In genomic region chr7:140398821-140399220, GRCh38 we compare ENCODE assay signal across 9 cellular contexts. TPM values are rescaled to one million over a fixed set of nuclear protein-coding genes. Genes with fewer than 3 reads are reported as not detected.
DNase-seq lines count a peak whose midpoint lies in the region; ATAC-seq and TF ChIP-seq lines count a peak whose summit lies in the region.
"Had no signal": no experiment of that assay in that cellular context is flagged by ENCODE, and none has a peak within 500 bp of the region (broad histone marks: within the 10 kb centered on the region; RNA-seq: fewer than 3 reads in every experiment).

No MANE protein-coding gene starts in this region.

- no peak overlapping the region for H3K27ac ChIP-seq in cardiac muscle cell
- no peak overlapping the region for H3K27ac ChIP-seq in mesodermal cell (ENCODE audit: low read depth, low read length, severe bottlenecking)
- H3K27ac ChIP-seq in testis, result no peak overlapping the region

- no peaks in the 10 kb centered on the region for H3K9me3 ChIP-seq in cardiac muscle cell (ENCODE audit: low read depth)
- H3K9me3 ChIP-seq in mesodermal cell (ENCODE audit: control insufficient read depth, low read length), result no peaks in the 10 kb centered on the region
- H3K9me3 ChIP-seq in testis, result no peaks in the 10 kb centered on the region

- H3K4me1 ChIP-seq in cardiac muscle cell (ENCODE audit: low read depth), result no peaks in the 10 kb centered on the region
- no peaks in the 10 kb centered on the region for H3K4me1 ChIP-seq in mesodermal cell (ENCODE audit: control insufficient read depth, insufficient read depth, low read length, poor library complexity, severe bottlenecking)
- H3K4me1 ChIP-seq in testis, result peaks cover 10% of the 10 kb centered on the region

- peak overlapping the region; percentile 68 for H3K27ac Mint-ChIP-seq in activated T-helper 1 cell treated with anti-CD3 and anti-CD28 coated beads, Interleukin-12 subunit alpha, Interleukin-12 subunit beta, Interleukin-2, Interleukin-4 antibody, amounts not matched to agents 30 ng/mL and 10 ng/mL and 1 ng/mL, durations not matched to agents 14 hours and 24 hours and 36 hours

- no peaks in the 10 kb centered on the region for H3K36me3 ChIP-seq in cardiac muscle cell
- peaks cover 4% of the 10 kb centered on the region for H3K36me3 ChIP-seq in mesodermal cell (ENCODE audit: control insufficient read depth, insufficient read depth, low read length)
- H3K36me3 ChIP-seq in testis (ENCODE audit: low read depth, missing control alignments), result no peaks in the 10 kb centered on the region

- no peaks in the 10 kb centered on the region for H3K9me3 Mint-ChIP-seq in activated T-helper 1 cell treated with anti-CD3 and anti-CD28 coated beads, Interleukin-12 subunit alpha, Interleukin-12 subunit beta, Interleukin-2, Interleukin-4 antibody, amounts not matched to agents 30 ng/mL and 10 ng/mL and 1 ng/mL, durations not matched to agents 14 hours and 24 hours and 36 hours

- WGBS in mesodermal cell (ENCODE audit: insufficient coverage in 2 of 2), 2 experiments, result 81 to 82% methylated on average over 8 to 9 of the region's 10 CpGs
- WGBS in testis, 2 donors, result 45 to 56% methylated on average over 9 to 10 of the region's 10 CpGs

- H3K4me3 ChIP-seq in cardiac muscle cell, result peak overlapping the region; percentile 68
- peak overlapping the region; percentile 89 for H3K4me3 ChIP-seq in mesodermal cell (ENCODE audit: extremely low read depth, insufficient read depth, low read length, poor library complexity, severe bottlenecking)
- peak overlapping the region; percentile 86 to 97 for H3K4me3 ChIP-seq in testis

- H3K27me3 ChIP-seq in cardiac muscle cell (no peaks in the 10 kb centered on the region), testis (no peaks in the 10 kb centered on the region)

- ATAC-seq in Right ventricle myocardium superior (ENCODE audit: poor library complexity) (no peak), HG02970 (IDR thresholded peaks at IDR 0.05; ENCODE audit: low FRiP score, unreplicated experiment) (no peak), GM21717 (IDR thresholded peaks at IDR 0.05; ENCODE audit: unreplicated experiment) (no peak), HG03469 (IDR thresholded peaks at IDR 0.05; ENCODE audit: unreplicated experiment) (no peak)

- H3K27me3 Mint-ChIP-seq in activated T-helper 1 cell treated with anti-CD3 and anti-CD28 coated beads, Interleukin-12 subunit alpha, Interleukin-12 subunit beta, Interleukin-2, Interleukin-4 antibody, amounts not matched to agents 30 ng/mL and 10 ng/mL and 1 ng/mL, durations not matched to agents 14 hours and 24 hours and 36 hours (ENCODE audit: insufficient read depth), result no peaks in the 10 kb centered on the region

- intact Hi-C loops in Right ventricle myocardium superior (cut with DNase I), result no loop called here
- intact Hi-C loops in activated T-helper 1 cell treated with anti-CD3 and anti-CD28 coated beads, Interleukin-12 subunit alpha, Interleukin-12 subunit beta, Interleukin-2, Interleukin-4 antibody, amounts not matched to agents 30 ng/mL and 10 ng/mL and 1 ng/mL, durations not matched to agents 14 hours and 24 hours and 36 hours (cut with micrococcal nuclease), result loop anchor here (1.0 to 10.0 kb wide), 3 partner anchors 9 to 1034 kb away; no protein-coding TSS in a partner anchor
- intact Hi-C loops in testis (cut with DNase I; ENCODE audit: low total_unique reads), result no loop called here

- TF ChIP-seq CTCF in cardiac muscle cell (IDR thresholded peaks at IDR 0.05; ENCODE audit: low read depth, low read length) (no peak), testis (IDR thresholded peaks at IDR 0.05) (no peak)

- peaks cover 53% of the 10 kb centered on the region for H3K4me1 Mint-ChIP-seq in activated T-helper 1 cell treated with anti-CD3 and anti-CD28 coated beads, Interleukin-12 subunit alpha, Interleukin-12 subunit beta, Interleukin-2, Interleukin-4 antibody, amounts not matched to agents 30 ng/mL and 10 ng/mL and 1 ng/mL, durations not matched to agents 14 hours and 24 hours and 36 hours (ENCODE audit: low read depth)

- H3K36me3 Mint-ChIP-seq in activated T-helper 1 cell treated with anti-CD3 and anti-CD28 coated beads, Interleukin-12 subunit alpha, Interleukin-12 subunit beta, Interleukin-2, Interleukin-4 antibody, amounts not matched to agents 30 ng/mL and 10 ng/mL and 1 ng/mL, durations not matched to agents 14 hours and 24 hours and 36 hours (ENCODE audit: low read depth), result peaks cover 13% of the 10 kb centered on the region

- no peak for DNase-seq in cardiac muscle cell (ENCODE audit: low read depth in 1 of 2, low spot score in 1 of 2)
- no peak for DNase-seq in Right ventricle myocardium superior
- no peak for DNase-seq in activated T-helper 1 cell treated with anti-CD3 and anti-CD28 coated beads, Interleukin-12 subunit alpha, Interleukin-12 subunit beta, Interleukin-2, Interleukin-4 antibody, amounts not matched to agents 30 ng/mL and 10 ng/mL and 1 ng/mL, durations not matched to agents 14 hours and 24 hours and 36 hours (ENCODE audit: low spot score)
- no peak for DNase-seq in testis

- H3K4me3 Mint-ChIP-seq in activated T-helper 1 cell treated with anti-CD3 and anti-CD28 coated beads, Interleukin-12 subunit alpha, Interleukin-12 subunit beta, Interleukin-2, Interleukin-4 antibody, amounts not matched to agents 30 ng/mL and 10 ng/mL and 1 ng/mL, durations not matched to agents 14 hours and 24 hours and 36 hours, result peak overlapping the region; percentile 99

- no peak for TF ChIP-seq POLR2A in testis (IDR thresholded peaks at IDR 0.05)

RNA-seq across cellular contexts. Expression of gene SLC37A3, which starts 0.5 kb away (rescaled TPM):
- total RNA-seq in cardiac muscle cell (49.4 and 50.5 TPM in 2 replicates), Right ventricle myocardium superior (9.5 TPM), testis (10 to 100 TPM; 44.7 to 67.3 TPM)
- polyA plus RNA-seq in cardiac muscle cell (41.9 and 49.7 TPM in 2 replicates), testis (ENCODE audit: insufficient read depth, low read depth, low replicate concordance) (23.8 TPM)
- 169 and 171 TPM in 2 replicates for total RNA-seq in activated T-helper 1 cell treated with anti-CD3 and anti-CD28 coated beads, Interleukin-12 subunit alpha, Interleukin-12 subunit beta, Interleukin-2, Interleukin-4 antibody, amounts not matched to agents 30 ng/mL and 10 ng/mL and 1 ng/mL, durations not matched to agents 14 hours and 24 hours and 36 hours
- polyA plus RNA-seq in mesodermal cell (2013, experiment 1 of 2), result 52.7 TPM
- polyA plus RNA-seq in mesodermal cell (2013, experiment 2 of 2), result 52.9 TPM

RNA-seq across cellular contexts. Expression of gene RAB19, which starts 5.0 kb away (rescaled TPM):
- total RNA-seq in cardiac muscle cell, result 1.2 and 2.0 TPM in 2 replicates
- polyA plus RNA-seq in cardiac muscle cell, result 0.37 and 0.39 TPM in 2 replicates
- not detected for total RNA-seq in Right ventricle myocardium superior
- 23.9 and 27.0 TPM in 2 replicates for total RNA-seq in activated T-helper 1 cell treated with anti-CD3 and anti-CD28 coated beads, Interleukin-12 subunit alpha, Interleukin-12 subunit beta, Interleukin-2, Interleukin-4 antibody, amounts not matched to agents 30 ng/mL and 10 ng/mL and 1 ng/mL, durations not matched to agents 14 hours and 24 hours and 36 hours
- not detected for polyA plus RNA-seq in mesodermal cell (2013, experiment 1 of 2)
- polyA plus RNA-seq in mesodermal cell (2013, experiment 2 of 2), result not detected
- total RNA-seq in testis, result not detected
- polyA plus RNA-seq in testis (ENCODE audit: insufficient read depth, low read depth, low replicate concordance), result 0.59 TPM
- polyA plus RNA-seq: BJ had no signal
